Comparison of ENCODE assay signal across 27 cellular contexts in the genomic region with DNA sequence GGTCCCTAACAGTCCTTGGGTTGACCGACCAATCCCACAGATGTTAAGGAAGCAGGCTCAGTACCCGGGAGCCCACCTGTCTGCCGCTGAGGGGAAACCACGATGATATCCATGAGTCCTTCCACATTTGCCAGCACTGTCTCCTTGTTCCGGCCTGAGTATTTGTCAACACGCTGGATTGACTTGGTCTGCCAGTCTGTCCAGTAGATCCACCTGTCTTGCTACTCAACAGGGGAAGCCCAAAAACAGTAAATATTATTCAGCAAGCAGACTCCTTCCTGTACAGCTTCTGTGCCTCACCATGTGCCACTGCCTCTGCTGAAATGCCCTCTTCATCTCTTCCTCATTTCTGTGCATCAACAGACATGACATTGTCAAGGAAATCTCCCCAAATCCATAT. TPM values are rescaled to one million over a fixed set of nuclear protein-coding genes. Genes with fewer than 3 reads are reported as not detected.
"Had no signal": no experiment of that assay in that cellular context is flagged by ENCODE, and none has a peak within 500 bp of the region (broad histone marks: within the 10 kb centered on the region; RNA-seq: fewer than 3 reads in every experiment).

No MANE protein-coding gene starts in this region.

- H3K4me3 ChIP-seq: neural progenitor cell, ovary, psoas muscle, right lobe of liver, sigmoid colon, stomach, thoracic aorta, thyroid gland, tibial nerve, upper lobe of left lung had no signal

- H3K9me3 Mint-ChIP-seq: naive thymus-derived CD4-positive, alpha-beta T cell; natural killer cell; nephron; neural progenitor cell; stimulated activated effector memory CD8-positive, alpha-beta T cell treated with anti-CD3 and anti-CD28 coated beads, Interleukin-12 subunit alpha, Interleukin-12 subunit beta, amount 100 ng/mL, for 72 hours; stimulated activated naive B cell treated with anti-CD40 and anti-IgM and Interleukin-4, amounts not matched to agents 10 μg/mL and 1 μg/mL and 100 μg/mL, for 72 hours; stimulated activated naive CD8-positive, alpha-beta T cell treated with anti-CD3 and anti-CD28 coated beads, Interleukin-15, Interleukin-2, amounts not matched to agents 100 ng/mL and 50 ng/mL, for 24 hours had no signal

- DNase-seq: naive thymus-derived CD4-positive, alpha-beta T cell; natural killer cell; occipital lobe; ovary; posterior cingulate gyrus; psoas muscle; right cardiac atrium; right lobe of liver; sigmoid colon; small intestine; stimulated activated CD4-positive, alpha-beta T cell treated with anti-CD3 and anti-CD28 coated beads, Interleukin-15, amount 100 ng/mL, for 24 hours; stimulated activated CD4-positive, alpha-beta T cell treated with anti-CD3 and anti-CD28 coated beads, Interleukin-2, amount 100 ng/mL, for 24 hours; stimulated activated CD4-positive, alpha-beta T cell treated with anti-CD3 and anti-CD28 coated beads, Interleukin-2, amount 100 ng/mL, for 48 hours; stimulated activated CD4-positive, alpha-beta T cell treated with anti-CD3 and anti-CD28 coated beads, Interleukin-4, amount 100 ng/mL, for 24 hours; stimulated activated naive B cell treated with anti-CD40 and anti-IgM and Interleukin-4, amounts not matched to agents 10 μg/mL and 1 μg/mL and 100 μg/mL, for 72 hours; stimulated activated naive CD4-positive, alpha-beta T cell treated with Interleukin-2 at 50 U/mL for 16 hours; stomach; thyroid gland; trophoblast cell; upper lobe of left lung had no signal

- H3K9me3 ChIP-seq: ovary, psoas muscle, right lobe of liver, sigmoid colon, stomach, thoracic aorta, thyroid gland, tibial nerve, upper lobe of left lung had no signal

- ATAC-seq: naive thymus-derived CD4-positive, alpha-beta T cell; natural killer cell; psoas muscle; right cardiac atrium; right lobe of liver; stimulated activated effector memory CD8-positive, alpha-beta T cell treated with anti-CD3 and anti-CD28 coated beads, Interleukin-12 subunit alpha, Interleukin-12 subunit beta, amount 100 ng/mL, for 72 hours; stimulated activated naive B cell treated with anti-CD40 and anti-IgM and Interleukin-4, amounts not matched to agents 10 μg/mL and 1 μg/mL and 100 μg/mL, for 72 hours had no signal

- H3K36me3 ChIP-seq: neural progenitor cell, ovary, right lobe of liver, thoracic aorta had no signal

- H3K4me1 Mint-ChIP-seq: naive thymus-derived CD4-positive, alpha-beta T cell; natural killer cell; nephron; neural progenitor cell; stimulated activated effector memory CD8-positive, alpha-beta T cell treated with anti-CD3 and anti-CD28 coated beads, Interleukin-12 subunit alpha, Interleukin-12 subunit beta, amount 100 ng/mL, for 72 hours; stimulated activated naive B cell treated with anti-CD40 and anti-IgM and Interleukin-4, amounts not matched to agents 10 μg/mL and 1 μg/mL and 100 μg/mL, for 72 hours had no signal

- H3K27me3 ChIP-seq: neural progenitor cell, ovary, right lobe of liver, sigmoid colon, stomach, thyroid gland, tibial nerve, upper lobe of left lung had no signal

- H3K27ac ChIP-seq: neural progenitor cell, ovary, parathyroid adenoma, psoas muscle, right lobe of liver, sigmoid colon, stomach, thoracic aorta, thyroid gland, tibial nerve, upper lobe of left lung had no signal

- H3K4me3 Mint-ChIP-seq: naive thymus-derived CD4-positive, alpha-beta T cell; natural killer cell; nephron; neural progenitor cell; stimulated activated effector memory CD8-positive, alpha-beta T cell treated with anti-CD3 and anti-CD28 coated beads, Interleukin-12 subunit alpha, Interleukin-12 subunit beta, amount 100 ng/mL, for 72 hours; stimulated activated naive B cell treated with anti-CD40 and anti-IgM and Interleukin-4, amounts not matched to agents 10 μg/mL and 1 μg/mL and 100 μg/mL, for 72 hours; stimulated activated naive CD8-positive, alpha-beta T cell treated with anti-CD3 and anti-CD28 coated beads, Interleukin-15, Interleukin-2, amounts not matched to agents 100 ng/mL and 50 ng/mL, for 24 hours had no signal

- H3K36me3 Mint-ChIP-seq: naive thymus-derived CD4-positive, alpha-beta T cell; natural killer cell; stimulated activated effector memory CD8-positive, alpha-beta T cell treated with anti-CD3 and anti-CD28 coated beads, Interleukin-12 subunit alpha, Interleukin-12 subunit beta, amount 100 ng/mL, for 72 hours; stimulated activated naive B cell treated with anti-CD40 and anti-IgM and Interleukin-4, amounts not matched to agents 10 μg/mL and 1 μg/mL and 100 μg/mL, for 72 hours had no signal

- H3K27me3 Mint-ChIP-seq: stimulated activated naive CD8-positive, alpha-beta T cell treated with anti-CD3 and anti-CD28 coated beads, Interleukin-15, Interleukin-2, amounts not matched to agents 100 ng/mL and 50 ng/mL, for 24 hours had no signal

- H3K27ac Mint-ChIP-seq: naive thymus-derived CD4-positive, alpha-beta T cell; natural killer cell; nephron; neural progenitor cell; stimulated activated effector memory CD8-positive, alpha-beta T cell treated with anti-CD3 and anti-CD28 coated beads, Interleukin-12 subunit alpha, Interleukin-12 subunit beta, amount 100 ng/mL, for 72 hours; stimulated activated naive B cell treated with anti-CD40 and anti-IgM and Interleukin-4, amounts not matched to agents 10 μg/mL and 1 μg/mL and 100 μg/mL, for 72 hours; stimulated activated naive CD8-positive, alpha-beta T cell treated with anti-CD3 and anti-CD28 coated beads, Interleukin-15, Interleukin-2, amounts not matched to agents 100 ng/mL and 50 ng/mL, for 24 hours had no signal

- H3K4me1 ChIP-seq: neural progenitor cell, parathyroid adenoma, psoas muscle, right lobe of liver, sigmoid colon, stomach, thyroid gland, tibial nerve, upper lobe of left lung had no signal

RNA-seq across cellular contexts. Expression of a gene that starts 49.4 kb away (rescaled TPM):
- total RNA-seq: naive thymus-derived CD4-positive, alpha-beta T cell; natural killer cell had no signal
